8 cellular contexts compared by ENCODE assay signal in genomic region chr11:3378426-3379423, GRCh38. TPM values are rescaled to one million over a fixed set of nuclear protein-coding genes. Genes with fewer than 3 reads are reported as not detected.
A peak's percentile ranks its signal among the peaks of the same experiment; 100 is the strongest.
DNase-seq lines count a peak whose midpoint lies in the region; ATAC-seq and TF ChIP-seq lines count a peak whose summit lies in the region.

Gene ZNF195 (minus strand): TSS chr11:3379146. CDS start chr11:3379040, 106 bp downstream.

- TF ChIP-seq RAD21 in Ishikawa (IDR thresholded peaks at IDR 0.05; ENCODE audit: low read depth), result no peak

- peaks cover 12% of the 10 kb centered on the region for H3K4me1 ChIP-seq in PC-3 (ENCODE audit: insufficient read depth, low read length)
- peaks cover 6 to 8% of the 10 kb centered on the region in 2 donors for H3K4me1 ChIP-seq in mucosa of rectum (ENCODE audit: control insufficient read depth in 2 of 2, insufficient read depth in 2 of 2, low read length in 2 of 2)

- no peak for TF ChIP-seq CTCF in PC-3 (conservative IDR thresholded peaks at IDR 0.05; ENCODE audit: low read depth, low read length)
- TF ChIP-seq CTCF in epithelial cell of proximal tubule (conservative IDR thresholded peaks at IDR 0.05; ENCODE audit: low read depth, low read length), result no peak

- peaks cover 52% of the 10 kb centered on the region for H3K79me2 ChIP-seq in PC-3 (ENCODE audit: low read length)

- ATAC-seq in GM21576 (IDR thresholded peaks at IDR 0.05; ENCODE audit: unreplicated experiment) (peak; percentile 99), PC-3 (peak; percentile 100)

- intact Hi-C loops in PC-3 (cut with micrococcal nuclease), result loop anchor here (10.0 kb wide), 1 partner anchor 214 kb away; the partner anchor contains the start of gene OSBPL5

- H3K4me3 ChIP-seq in PC-3 (ENCODE audit: low read length) (peak within 1 kb of the TSS; percentile 100), epithelial cell of proximal tubule (ENCODE audit: low read depth, low read length) (peak within 1 kb of the TSS; percentile 99), mucosa of rectum (ENCODE audit: low read length in 2 of 2) (peak within 1 kb of the TSS; percentile 92 to 93)

- peak within 1 kb of the TSS; percentile 88 for H2AFZ ChIP-seq in PC-3 (ENCODE audit: low read length)

- H4K20me1 ChIP-seq in PC-3 (ENCODE audit: low read length), result 0 out of 2 replicates have a peak, but pooled peaks cover 27% of the 10 kb centered on the region

- TF ChIP-seq EP300 in Ishikawa (IDR thresholded peaks at IDR 0.05; ENCODE audit: borderline replicate concordance), result no peak

- H3K4me2 ChIP-seq in PC-3 (ENCODE audit: low read length), result peak within 1 kb of the TSS; percentile 81

- H3K9me3 ChIP-seq in PC-3 (ENCODE audit: low read length) (no peaks in the 10 kb centered on the region), mucosa of rectum (ENCODE audit: control insufficient read depth in 2 of 2, low read length in 2 of 2) (no peaks in the 10 kb centered on the region)

- no peaks in the 10 kb centered on the region for H3K27me3 ChIP-seq in PC-3 (ENCODE audit: low read length)
- no peaks in the 10 kb centered on the region for H3K27me3 ChIP-seq in mucosa of rectum (ENCODE audit: control insufficient read depth in 2 of 2, insufficient read depth in 2 of 2, low read length in 2 of 2)

- H3K9me2 ChIP-seq in PC-3 (replicated peaks; ENCODE audit: low read length), result no peaks in the 10 kb centered on the region

- no peaks in the 10 kb centered on the region for H3F3A ChIP-seq in PC-3 (ENCODE audit: low read length, unreplicated experiment)

- CTCF ChIA-PET in PC-3 (lab: Charles Lee), result interaction anchor here (1.4 kb wide), 2 partner anchors 30 to 38 kb away, joined by 4 to 13 read pairs; no protein-coding TSS in a partner anchor

- H3K9ac ChIP-seq in PC-3 (ENCODE audit: low read length), result peak within 1 kb of the TSS; percentile 98
- peak within 1 kb of the TSS; percentile 90 to 92 for H3K9ac ChIP-seq in mucosa of rectum (ENCODE audit: low read depth in 1 of 2, low read length in 2 of 2)

- H3K36me3 ChIP-seq in PC-3 (ENCODE audit: low read depth, low read length) (peaks cover 38% of the 10 kb centered on the region), mucosa of rectum (ENCODE audit: control insufficient read depth in 2 of 2, insufficient read depth in 2 of 2, low read length in 2 of 2) (peaks cover 13 to 19% of the 10 kb centered on the region in 2 donors)

- BruUV-seq in PC-3 (replicated peaks; lab: Mats Ljungman, UMichigan), result TSS peak; percentile 38

- DNase-seq in DMS114 treated with DMSO at 0.1 percent for 48 hours (lab: John Stamatoyannopoulos, UW; ENCODE audit: unreplicated experiment), result peak; percentile 90
- DNase-seq in PC-3, result peak; percentile 96
- DNase-seq in activated T-cell treated with anti-CD3 and anti-CD28 coated beads for 48 hours (ENCODE audit: low read depth), result peak; percentile 96
- peak; percentile 46 for DNase-seq in epithelial cell of proximal tubule (ENCODE audit: low read depth)
- peak; percentile 99 for DNase-seq in stimulated activated CD8-positive, alpha-beta memory T cell treated with anti-CD3 and anti-CD28 coated beads, Interleukin-4, amount 100 ng/mL, for 48 hours

- POLR2A ChIA-PET in PC-3 (lab: Charles Lee; ENCODE audit: unreplicated experiment), result no interaction called here

- H3K27ac ChIP-seq in PC-3 (ENCODE audit: low read length) (peak within 1 kb of the TSS; percentile 33), mucosa of rectum (ENCODE audit: low read depth in 2 of 2, low read length in 2 of 2) (peak within 1 kb of the TSS; percentile 71 to 80)

TF ChIP-seq in Ishikawa, 13 proteins besides CTCF, POLR2A, EP300 and RAD21:
- TF ChIP-seq MAX (IDR thresholded peaks at IDR 0.05) (peak; percentile 84), CEBPB (IDR thresholded peaks at IDR 0.05) (no peak), TEAD4 (IDR thresholded peaks at IDR 0.05) (no peak), EGR1 (IDR thresholded peaks at IDR 0.05) (no peak), ZBTB7A (IDR thresholded peaks at IDR 0.05; ENCODE audit: low read depth) (0 out of 2 replicates have a peak, but pooled peaks have one; percentile 32), FOXM1 (IDR thresholded peaks at IDR 0.05; ENCODE audit: borderline replicate concordance, low read depth) (no peak), YY1 (IDR thresholded peaks at IDR 0.05; ENCODE audit: low read depth) (peak; percentile 67), CREB1 (IDR thresholded peaks at IDR 0.05; ENCODE audit: low read depth) (no peak), NFIC (IDR thresholded peaks at IDR 0.05) (0 out of 2 replicates have a peak, but pooled peaks have one; percentile 8), REST (IDR thresholded peaks at IDR 0.05; ENCODE audit: low read depth) (no peak), TCF12 (IDR thresholded peaks at IDR 0.05; ENCODE audit: low read depth) (no peak; the same call in 1 of the 2 replicates), TAF1 (IDR thresholded peaks at IDR 0.05; ENCODE audit: low read depth) (peak; percentile 83), USF1 (IDR thresholded peaks at IDR 0.05) (peak; percentile 64; the same call in 1 of the 2 replicates)

RNA-seq across cellular contexts. Expression of gene ZNF195, which starts in this region (rescaled TPM):
- total RNA-seq in PC-3 (2014; rRNA removed) (45.8 and 47.9 TPM in 2 replicates), epithelial cell of proximal tubule (26.3 and 37.2 TPM in 2 replicates)

Comparison
In these comparisons a context has a peak if more than half of its experiments do, and no peak if none do; other contexts are left out.
1. Peak in every context shown above with its lines: DNase-seq, ATAC-seq, H3K4me3 ChIP-seq and H3K27ac ChIP-seq.
2. DNase-seq: peak in every context shown above with its lines; median percentile 99 in stimulated activated CD8-positive, alpha-beta memory T cell treated with anti-CD3 and anti-CD28 coated beads, Interleukin-4, amount 100 ng/mL, for 48 hours; 96 in PC-3; 96 in activated T-cell treated with anti-CD3 and anti-CD28 coated beads for 48 hours; 90 in DMS114 treated with DMSO at 0.1 percent for 48 hours; 46 in epithelial cell of proximal tubule.